ENCODE assay signal across 17 cellular contexts in genomic region chr1:244647819-244648218, GRCh38. TPM values are rescaled to one million over a fixed set of nuclear protein-coding genes. Genes with fewer than 3 reads are reported as not detected.
DNase-seq lines count a peak whose midpoint lies in the region; ATAC-seq and TF ChIP-seq lines count a peak whose summit lies in the region.
"Had no signal": no experiment of that assay in that cellular context is flagged by ENCODE, and none has a peak within 500 bp of the region (broad histone marks: within the 10 kb centered on the region; RNA-seq: fewer than 3 reads in every experiment).

No MANE protein-coding gene starts in this region.

- H3K4me3 ChIP-seq in GM23338 (no peak overlapping the region), mesendoderm (ENCODE audit: low read length) (no peak overlapping the region)
- H3K4me3 ChIP-seq: BLaER1 treated with 17β-estradiol and CSF1 and Interleukin-3, amounts not matched to agents 10 nM and 100 nM had no signal

- H4K5ac ChIP-seq in mesendoderm (ENCODE audit: low read length), result no peak overlapping the region

- H3K4me1 Mint-ChIP-seq in GM23338, result peaks cover 28% of the 10 kb centered on the region
- peaks cover 34% of the 10 kb centered on the region for H3K4me1 Mint-ChIP-seq in WTC11
- H3K4me1 Mint-ChIP-seq in endothelial cell (ENCODE audit: unreplicated experiment), result peaks cover 10% of the 10 kb centered on the region
- H3K4me1 Mint-ChIP-seq in chondrocyte (ENCODE audit: low read depth), result peaks cover 9% of the 10 kb centered on the region

- H4K20me1 ChIP-seq in GM23338 (replicated peaks; ENCODE audit: insufficient read depth), result no peaks in the 10 kb centered on the region
- H4K20me1 ChIP-seq: BLaER1 treated with 17β-estradiol and CSF1 and Interleukin-3, amounts not matched to agents 10 nM and 100 nM had no signal

- H3K79me2 ChIP-seq in GM23338 (replicated peaks; ENCODE audit: insufficient read depth) (no peaks in the 10 kb centered on the region), mesendoderm (ENCODE audit: control insufficient read depth, insufficient read depth, low read length) (no peaks in the 10 kb centered on the region)

- H2BK120ac ChIP-seq in mesendoderm (ENCODE audit: low read depth, low read length), result no peak overlapping the region

- H3K23ac ChIP-seq in mesendoderm (ENCODE audit: low read length), result no peak overlapping the region

- H3K4ac ChIP-seq in mesendoderm (ENCODE audit: low read depth, low read length), result no peak overlapping the region

- H2BK5ac ChIP-seq in mesendoderm (ENCODE audit: low read length), result no peak overlapping the region

- H3K36me3 Mint-ChIP-seq in GM23338 (ENCODE audit: low read depth) (peaks cover 14% of the 10 kb centered on the region), WTC11 (peaks cover 23% of the 10 kb centered on the region), endothelial cell (ENCODE audit: low read depth, unreplicated experiment) (peaks cover 8% of the 10 kb centered on the region), chondrocyte (ENCODE audit: low read depth) (no peaks in the 10 kb centered on the region)
- H3K36me3 Mint-ChIP-seq: CD8-positive, alpha-beta T cell; IgD-negative memory B cell had no signal

- H3K79me1 ChIP-seq in mesendoderm (ENCODE audit: low read length), result no peaks in the 10 kb centered on the region

- CTCF ChIA-PET in WTC11 (lab: Charles Lee), result interaction anchor here (0.6 kb wide), 1 partner anchor 136 kb away, joined by 6 read pairs; no protein-coding TSS in a partner anchor

- H3K56ac ChIP-seq in mesendoderm (ENCODE audit: low read length), result no peak overlapping the region

- DNase-seq in GM23338 (ENCODE audit: low spot score) (peak; percentile 74), WTC11 (ENCODE audit: low spot score) (no peak), endothelial cell (ENCODE audit: low spot score) (peak; percentile 11), mesendoderm (peak; percentile 59), T-helper 2 cell (no peak), T-helper 1 cell (no peak), AG20443 (ENCODE audit: low spot score) (no peak), chondrocyte (ENCODE audit: low spot score) (no peak)
- DNase-seq: 8988T; Calu3; CD8-positive, alpha-beta T cell; DMS79 treated with DMSO at 0.1 percent for 48 hours; GF-D8; HCEC 1CT had no signal

- no peak overlapping the region for H3K18ac ChIP-seq in mesendoderm (ENCODE audit: low read length)

- H3K27me3 ChIP-seq in GM23338 (ENCODE audit: insufficient read depth) (no peaks in the 10 kb centered on the region), mesendoderm (ENCODE audit: insufficient read depth, low read length, poor library complexity) (no peaks in the 10 kb centered on the region)
- H3K27me3 ChIP-seq: BLaER1 treated with 17β-estradiol and CSF1 and Interleukin-3, amounts not matched to agents 10 nM and 100 nM had no signal

- H3K9ac ChIP-seq in mesendoderm (ENCODE audit: low read length), result no peak overlapping the region
- H3K9ac ChIP-seq: BLaER1 treated with 17β-estradiol and CSF1 and Interleukin-3, amounts not matched to agents 10 nM and 100 nM had no signal

- TF ChIP-seq CTCF in GM23338 (conservative IDR thresholded peaks at IDR 0.05; ENCODE audit: low read depth in 2 of 2), result no peak
- no peak for TF ChIP-seq CTCF in WTC11 (IDR thresholded peaks at IDR 0.05)
- TF ChIP-seq CTCF in endothelial cell (IDR thresholded peaks at IDR 0.05; ENCODE audit: unreplicated experiment), result no peak
- TF ChIP-seq CTCF in chondrocyte (IDR thresholded peaks at IDR 0.05), result no peak

- WGBS in mesendoderm (ENCODE audit: extremely low coverage, insufficient coverage, low lambda C conversion rate), result no CpG with 5 or more reads among the region's 6 CpGs

- H3K9me2 ChIP-seq in GM23338 (ENCODE audit: insufficient read depth), result peaks cover 18% of the 10 kb centered on the region

- H3F3A ChIP-seq in GM23338 (replicated peaks; ENCODE audit: low read depth), result no peaks in the 10 kb centered on the region

- H3K4me2 ChIP-seq in GM23338 (no peak overlapping the region), mesendoderm (ENCODE audit: low read length) (no peak overlapping the region)
- H3K4me2 ChIP-seq: BLaER1 treated with 17β-estradiol and CSF1 and Interleukin-3, amounts not matched to agents 10 nM and 100 nM had no signal

- H3K4me3 Mint-ChIP-seq in GM23338, result no peak overlapping the region
- H3K4me3 Mint-ChIP-seq in WTC11, result no peak overlapping the region
- H3K4me3 Mint-ChIP-seq in endothelial cell (ENCODE audit: unreplicated experiment), result no peak overlapping the region
- H3K4me3 Mint-ChIP-seq in chondrocyte (ENCODE audit: unreplicated experiment), result no peak overlapping the region
- H3K4me3 Mint-ChIP-seq: B cell; CD8-positive, alpha-beta T cell; IgD-negative memory B cell had no signal

- H2AFZ ChIP-seq in GM23338, result peak overlapping the region; percentile 1

- no peak overlapping the region for H3K27ac ChIP-seq in GM23338 (ENCODE audit: low read depth)
- H3K27ac ChIP-seq in mesendoderm (ENCODE audit: low read depth, low read length), result no peak overlapping the region
- H3K27ac ChIP-seq: BLaER1 treated with 17β-estradiol and CSF1 and Interleukin-3, amounts not matched to agents 10 nM and 100 nM had no signal

- H3K27ac Mint-ChIP-seq in GM23338 (no peak overlapping the region), WTC11 (no peak overlapping the region), endothelial cell (ENCODE audit: unreplicated experiment) (peak overlapping the region; percentile 15), chondrocyte (ENCODE audit: unreplicated experiment) (no peak overlapping the region)
- H3K27ac Mint-ChIP-seq: B cell; CD8-positive, alpha-beta T cell; IgD-negative memory B cell had no signal

- no peak overlapping the region for H4K8ac ChIP-seq in mesendoderm (ENCODE audit: low read depth, low read length)

- H2BK15ac ChIP-seq in mesendoderm (replicated peaks; ENCODE audit: low read depth), result no peak overlapping the region

- H3K9me3 Mint-ChIP-seq in GM23338 (peaks cover 14% of the 10 kb centered on the region), WTC11 (peaks cover 33% of the 10 kb centered on the region), endothelial cell (ENCODE audit: unreplicated experiment) (no peaks in the 10 kb centered on the region), chondrocyte (ENCODE audit: low read depth) (no peaks in the 10 kb centered on the region)
- H3K9me3 Mint-ChIP-seq: CD8-positive, alpha-beta T cell; IgD-negative memory B cell had no signal

- ATAC-seq in GM23338 (no peak), WTC11 (peak; percentile 3; the same call in 1 of the 2 replicates)
- ATAC-seq: CD8-positive, alpha-beta T cell had no signal

- H3K36me3 ChIP-seq in GM23338 (ENCODE audit: insufficient read depth), result no peaks in the 10 kb centered on the region
- no peaks in the 10 kb centered on the region for H3K36me3 ChIP-seq in mesendoderm (ENCODE audit: control insufficient read depth, insufficient read depth, low read length)
- H3K36me3 ChIP-seq: BLaER1 treated with 17β-estradiol and CSF1 and Interleukin-3, amounts not matched to agents 10 nM and 100 nM had no signal

- H2AK5ac ChIP-seq in mesendoderm (ENCODE audit: low read length), result no peak overlapping the region

- H3K4me1 ChIP-seq in GM23338 (ENCODE audit: insufficient read depth), result peaks cover 10% of the 10 kb centered on the region
- peaks cover 3% of the 10 kb centered on the region for H3K4me1 ChIP-seq in mesendoderm (ENCODE audit: control insufficient read depth, low read depth, low read length)

- H3K27me3 Mint-ChIP-seq in GM23338 (ENCODE audit: insufficient read depth, low read depth, poor library complexity) (peaks cover 3% of the 10 kb centered on the region), WTC11 (ENCODE audit: low read depth) (peaks cover 6% of the 10 kb centered on the region; the same call in 1 of the 2 replicates), endothelial cell (ENCODE audit: unreplicated experiment) (peaks cover 3% of the 10 kb centered on the region), chondrocyte (ENCODE audit: low read depth) (no peaks in the 10 kb centered on the region)

- POLR2A ChIA-PET in WTC11 (lab: Charles Lee), result interaction anchor here (0.6 to 0.7 kb wide), 2 partner anchors 149 to 338 kb away, joined by 3 to 4 read pairs; no protein-coding TSS in a partner anchor

TF ChIP-seq in GM23338, 12 proteins besides CTCF, POLR2A, EP300 and RAD21 (continues in another document):
- TF ChIP-seq, protein P1, sequence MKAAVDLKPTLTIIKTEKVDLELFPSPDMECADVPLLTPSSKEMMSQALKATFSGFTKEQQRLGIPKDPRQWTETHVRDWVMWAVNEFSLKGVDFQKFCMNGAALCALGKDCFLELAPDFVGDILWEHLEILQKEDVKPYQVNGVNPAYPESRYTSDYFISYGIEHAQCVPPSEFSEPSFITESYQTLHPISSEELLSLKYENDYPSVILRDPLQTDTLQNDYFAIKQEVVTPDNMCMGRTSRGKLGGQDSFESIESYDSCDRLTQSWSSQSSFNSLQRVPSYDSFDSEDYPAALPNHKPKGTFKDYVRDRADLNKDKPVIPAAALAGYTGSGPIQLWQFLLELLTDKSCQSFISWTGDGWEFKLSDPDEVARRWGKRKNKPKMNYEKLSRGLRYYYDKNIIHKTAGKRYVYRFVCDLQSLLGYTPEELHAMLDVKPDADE (IDR thresholded peaks at IDR 0.05), result no peak
- no peak for TF ChIP-seq EZH2 (IDR thresholded peaks at IDR 0.05; ENCODE audit: low read depth, unreplicated experiment)
- TF ChIP-seq CREB1 (CRISPR knock-in tag; IDR thresholded peaks at IDR 0.05; ENCODE audit: low read depth), result no peak
- no peak for TF ChIP-seq NANOG (IDR thresholded peaks at IDR 0.05; ENCODE audit: borderline replicate concordance)
- no peak for TF ChIP-seq JUNB (IDR thresholded peaks at IDR 0.05; ENCODE audit: unreplicated experiment)

TF ChIP-seq in WTC11, 78 proteins besides CTCF, POLR2A, EP300 and RAD21:
- TF ChIP-seq TCF7 (CRISPR knock-in tag; IDR thresholded peaks at IDR 0.05; ENCODE audit: low read depth) (no peak), GRHL2 (CRISPR knock-in tag; IDR thresholded peaks at IDR 0.05; ENCODE audit: insufficient replicate concordance, severe bottlenecking) (no peak), NR1H2 (CRISPR knock-in tag; IDR thresholded peaks at IDR 0.05) (no peak), ATF3 (CRISPR knock-in tag; conservative IDR thresholded peaks at IDR 0.05) (no peak)

RNA-seq across cellular contexts. Expression of gene DESI2, which starts 5.1 kb away (rescaled TPM):
- total RNA-seq in GM23338 (2014; rRNA removed; shearing (Covaris generic)), result 145 and 175 TPM in 2 replicates
- 115 and 145 TPM in 2 replicates for polyA plus RNA-seq in GM23338 (2016; fragmentation: Nextera tagmentation; extraction: Ambion mirVana)
- 76.1 to 108 TPM (median 76.4 TPM) in 3 replicates for total RNA-seq in WTC11 (2021)
- total RNA-seq in endothelial cell (ENCODE audit: unreplicated experiment), result 52.5 TPM
- 47.8 TPM for polyA plus RNA-seq in mesendoderm (2013, experiment 1 of 2)
- polyA plus RNA-seq in mesendoderm (2013, experiment 2 of 2), result 49.1 TPM
- total RNA-seq in chondrocyte, result 57.2 to 65.6 TPM (median 62.9 TPM) in 3 replicates

Comparison
In these comparisons a context has a peak if more than half of its experiments do, and no peak if none do; other contexts are left out.
1. DNase-seq: peak in GM23338 (single experiment), endothelial cell (single experiment) and mesendoderm (single experiment); none in WTC11 (single experiment), T-helper 2 cell (0 of 5), T-helper 1 cell (0 of 5), AG20443 (single experiment) and chondrocyte (single experiment).